Comparison of ENCODE assay signal across 9 cellular contexts in the genomic region with DNA sequence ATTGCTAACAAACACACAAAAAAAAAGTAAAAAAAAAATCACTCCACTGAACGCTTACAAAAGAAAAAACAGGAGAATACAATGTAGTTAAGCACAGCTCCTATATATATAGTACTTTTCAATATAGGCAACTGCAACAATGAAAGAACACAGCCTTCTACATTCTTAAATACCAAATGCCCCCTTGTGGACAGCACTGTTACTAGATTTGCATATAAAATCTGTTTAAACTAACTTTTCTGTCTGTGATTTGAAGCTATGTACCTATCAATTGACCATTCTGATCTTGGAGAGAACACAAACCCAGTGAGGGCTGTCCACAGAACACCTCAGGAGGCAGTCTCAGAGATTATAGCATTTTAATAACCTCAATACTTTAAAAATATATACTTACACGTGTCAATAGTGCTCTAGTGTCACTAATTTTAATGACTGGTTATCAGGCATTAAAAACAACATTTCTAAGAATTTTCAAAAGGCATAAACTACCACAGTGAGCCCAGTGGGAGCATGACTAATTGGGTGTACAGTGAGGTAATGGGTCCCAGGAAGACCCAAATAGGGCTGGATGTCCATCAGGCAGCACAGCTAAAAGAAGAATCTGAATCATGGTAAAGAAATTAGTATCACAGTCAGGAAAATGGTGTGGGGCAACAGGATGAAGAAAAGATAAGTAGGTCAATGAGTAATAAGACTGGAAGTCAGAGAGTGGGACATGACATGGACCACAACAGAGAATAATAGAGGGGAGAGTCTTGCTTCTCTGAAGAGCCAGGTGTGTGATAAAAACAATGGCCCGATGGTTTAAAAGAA. TPM values are rescaled to one million over a fixed set of nuclear protein-coding genes. Genes with fewer than 3 reads are reported as not detected.
DNase-seq lines count a peak whose midpoint lies in the region; ATAC-seq and TF ChIP-seq lines count a peak whose summit lies in the region.
"Had no signal": no experiment of that assay in that cellular context is flagged by ENCODE, and none has a peak within 500 bp of the region (broad histone marks: within the 10 kb centered on the region; RNA-seq: fewer than 3 reads in every experiment).

No MANE protein-coding gene starts in this region.

- H3K79me2 ChIP-seq in hepatocyte, result no peaks in the 10 kb centered on the region

- no peaks in the 10 kb centered on the region for H3K4me1 Mint-ChIP-seq in activated CD8-positive, alpha-beta T cell treated with anti-CD3 and anti-CD28 coated beads for 36 hours (ENCODE audit: low read depth)
- H3K4me1 Mint-ChIP-seq: activated naive CD8-positive, alpha-beta T cell treated with anti-CD3 and anti-CD28 coated beads, Interleukin-2, amount 10 ng/mL, durations not matched to agents 7 days and 5 days had no signal

- no peaks in the 10 kb centered on the region for H3K36me3 ChIP-seq in hepatocyte (replicated peaks; ENCODE audit: insufficient read depth, low read depth)
- no peaks in the 10 kb centered on the region for H3K36me3 ChIP-seq in thoracic aorta

- no peaks in the 10 kb centered on the region for H3K36me3 Mint-ChIP-seq in activated CD8-positive, alpha-beta T cell treated with anti-CD3 and anti-CD28 coated beads for 36 hours (ENCODE audit: low read depth)
- H3K36me3 Mint-ChIP-seq: activated naive CD8-positive, alpha-beta T cell treated with anti-CD3 and anti-CD28 coated beads, Interleukin-2, amount 10 ng/mL, durations not matched to agents 7 days and 5 days had no signal

- DNase-seq in Right ventricle myocardium inferior (ENCODE audit: missing footprints) (no peak), cardiac septum (ENCODE audit: low spot score) (no peak), NCI-H2029 treated with DMSO at 0.1 percent for 48 hours (lab: John Stamatoyannopoulos, UW) (peak; percentile 19), hepatocyte (ENCODE audit: low spot score) (peak; percentile 83), thoracic aorta (ENCODE audit: low spot score) (no peak), NCI-H774 (lab: John Stamatoyannopoulos, UW) (no peak)
- peak; percentile 33 for DNase-seq in activated CD8-positive, alpha-beta T cell treated with anti-CD3 and anti-CD28 coated beads for 36 hours
- no peak for DNase-seq in activated effector memory CD4-positive, alpha-beta T cell treated with Interleukin-2 at 50 U/mL for 16 hours
- DNase-seq: activated naive CD8-positive, alpha-beta T cell treated with anti-CD3 and anti-CD28 coated beads, Interleukin-2, amount 10 ng/mL, durations not matched to agents 7 days and 5 days had no signal

- H3K4me3 ChIP-seq in hepatocyte, result no peak overlapping the region
- H3K4me3 ChIP-seq in thoracic aorta, result no peak overlapping the region

- ATAC-seq in Right ventricle myocardium inferior, result peak; percentile 52
- ATAC-seq in activated CD8-positive, alpha-beta T cell treated with anti-CD3 and anti-CD28 coated beads for 36 hours, result no peak
- ATAC-seq in thoracic aorta (ENCODE audit: insufficient number of reproducible peaks, low FRiP score, low read depth), result no peak

- 80% methylated on average over 3 of the region's 3 CpGs for WGBS in hepatocyte (ENCODE audit: low lambda C conversion rate, missing lambda C conversion rate)

- no peak overlapping the region for H3K4me3 Mint-ChIP-seq in activated CD8-positive, alpha-beta T cell treated with anti-CD3 and anti-CD28 coated beads for 36 hours
- H3K4me3 Mint-ChIP-seq: activated naive CD8-positive, alpha-beta T cell treated with anti-CD3 and anti-CD28 coated beads, Interleukin-2, amount 10 ng/mL, durations not matched to agents 7 days and 5 days had no signal

- no peak overlapping the region for H3K27ac ChIP-seq in hepatocyte
- H3K27ac ChIP-seq in thoracic aorta, result no peak overlapping the region

- no peaks in the 10 kb centered on the region for H3K9me3 ChIP-seq in hepatocyte (ENCODE audit: low read depth)
- H3K9me3 ChIP-seq in thoracic aorta, result no peaks in the 10 kb centered on the region

- H4K20me1 ChIP-seq in hepatocyte (ENCODE audit: insufficient read depth, poor library complexity, severe bottlenecking), result no peaks in the 10 kb centered on the region

- peak; percentile 61 for TF ChIP-seq CTCF in activated CD8-positive, alpha-beta T cell treated with anti-CD3 and anti-CD28 coated beads for 36 hours (IDR thresholded peaks at IDR 0.05)
- TF ChIP-seq CTCF in hepatocyte (IDR thresholded peaks at IDR 0.05; ENCODE audit: poor library complexity) (peak; percentile 72), thoracic aorta (IDR thresholded peaks at IDR 0.05) (peak; percentile 57)

- H3K4me2 ChIP-seq in hepatocyte, result no peak overlapping the region

- H3K9me3 Mint-ChIP-seq in activated CD8-positive, alpha-beta T cell treated with anti-CD3 and anti-CD28 coated beads for 36 hours, result no peaks in the 10 kb centered on the region
- H3K9me3 Mint-ChIP-seq: activated naive CD8-positive, alpha-beta T cell treated with anti-CD3 and anti-CD28 coated beads, Interleukin-2, amount 10 ng/mL, durations not matched to agents 7 days and 5 days had no signal

- H3K27me3 Mint-ChIP-seq in activated CD8-positive, alpha-beta T cell treated with anti-CD3 and anti-CD28 coated beads for 36 hours, result peaks cover 6% of the 10 kb centered on the region

- no peaks in the 10 kb centered on the region for H3K9me2 ChIP-seq in hepatocyte (replicated peaks; ENCODE audit: insufficient read depth)

- POLR2A ChIA-PET in activated CD8-positive, alpha-beta T cell treated with anti-CD3 and anti-CD28 coated beads for 36 hours (lab: Charles Lee), result interaction anchor here (0.7 kb wide), 1 partner anchor 882 kb away, joined by 3 read pairs; no protein-coding TSS in a partner anchor

- H3K27me3 ChIP-seq in hepatocyte (no peaks in the 10 kb centered on the region), thoracic aorta (replicated peaks; ENCODE audit: insufficient read depth) (no peaks in the 10 kb centered on the region)

- H3K4me1 ChIP-seq in hepatocyte (ENCODE audit: insufficient read depth) (no peaks in the 10 kb centered on the region), thoracic aorta (ENCODE audit: control insufficient read depth in 1 of 2, low read depth in 2 of 2) (no peaks in the 10 kb centered on the region)

- intact Hi-C loops in Right ventricle myocardium inferior (cut with DNase I) (loop anchor here (1.0 to 10.0 kb wide), 2 partner anchors 141 to 297 kb away; a partner anchor contains a TSS), cardiac septum (cut with DNase I) (loop anchor here (1.0 to 10.0 kb wide), 2 partner anchors 141 to 297 kb away; a partner anchor contains a TSS)
- intact Hi-C loops in activated CD8-positive, alpha-beta T cell treated with anti-CD3 and anti-CD28 coated beads for 36 hours (cut with micrococcal nuclease), result loop anchor here (1.0 kb wide), 1 partner anchor 297 kb away; no protein-coding TSS in a partner anchor

- no peak overlapping the region for H2AFZ ChIP-seq in hepatocyte

- CTCF ChIA-PET in activated CD8-positive, alpha-beta T cell treated with anti-CD3 and anti-CD28 coated beads for 36 hours (lab: Charles Lee), result interaction anchor here (0.7 to 3.5 kb wide), 5 partner anchors 8 to 297 kb away, joined by 3 to 38 read pairs (median 4); no protein-coding TSS in a partner anchor

- no peak overlapping the region for H3K27ac Mint-ChIP-seq in activated CD8-positive, alpha-beta T cell treated with anti-CD3 and anti-CD28 coated beads for 36 hours
- H3K27ac Mint-ChIP-seq: activated naive CD8-positive, alpha-beta T cell treated with anti-CD3 and anti-CD28 coated beads, Interleukin-2, amount 10 ng/mL, durations not matched to agents 7 days and 5 days had no signal

RNA-seq across cellular contexts. Expression of a gene that starts 22.2 kb away (rescaled TPM):
- total RNA-seq in Right ventricle myocardium inferior (not detected), cardiac septum (2.2 TPM), hepatocyte (2.6 and 7.7 TPM in 2 replicates), thoracic aorta (not detected)
- total RNA-seq in activated CD8-positive, alpha-beta T cell treated with anti-CD3 and anti-CD28 coated beads for 36 hours, result not detected
- polyA plus RNA-seq in hepatocyte, result 1.9 and 4.2 TPM in 2 replicates
- total RNA-seq: activated naive CD8-positive, alpha-beta T cell treated with anti-CD3 and anti-CD28 coated beads, Interleukin-2, amount 10 ng/mL, durations not matched to agents 7 days and 5 days had no signal

Comparison
In these comparisons a context has a peak if more than half of its experiments do, and no peak if none do; other contexts are left out.
1. DNase-seq: peak in NCI-H2029 treated with DMSO at 0.1 percent for 48 hours (single experiment), activated CD8-positive, alpha-beta T cell treated with anti-CD3 and anti-CD28 coated beads for 36 hours (single experiment) and hepatocyte (single experiment); none in Right ventricle myocardium inferior (single experiment), cardiac septum (single experiment), thoracic aorta (single experiment), NCI-H774 (single experiment) and activated effector memory CD4-positive, alpha-beta T cell treated with Interleukin-2 at 50 U/mL for 16 hours (single experiment).
2. Peak in every context shown above with its lines, with median percentiles within 50 percentile points of each other: CTCF ChIP-seq.